Comparison of ENCODE assay signal across 8 cellular contexts in the genomic region with DNA sequence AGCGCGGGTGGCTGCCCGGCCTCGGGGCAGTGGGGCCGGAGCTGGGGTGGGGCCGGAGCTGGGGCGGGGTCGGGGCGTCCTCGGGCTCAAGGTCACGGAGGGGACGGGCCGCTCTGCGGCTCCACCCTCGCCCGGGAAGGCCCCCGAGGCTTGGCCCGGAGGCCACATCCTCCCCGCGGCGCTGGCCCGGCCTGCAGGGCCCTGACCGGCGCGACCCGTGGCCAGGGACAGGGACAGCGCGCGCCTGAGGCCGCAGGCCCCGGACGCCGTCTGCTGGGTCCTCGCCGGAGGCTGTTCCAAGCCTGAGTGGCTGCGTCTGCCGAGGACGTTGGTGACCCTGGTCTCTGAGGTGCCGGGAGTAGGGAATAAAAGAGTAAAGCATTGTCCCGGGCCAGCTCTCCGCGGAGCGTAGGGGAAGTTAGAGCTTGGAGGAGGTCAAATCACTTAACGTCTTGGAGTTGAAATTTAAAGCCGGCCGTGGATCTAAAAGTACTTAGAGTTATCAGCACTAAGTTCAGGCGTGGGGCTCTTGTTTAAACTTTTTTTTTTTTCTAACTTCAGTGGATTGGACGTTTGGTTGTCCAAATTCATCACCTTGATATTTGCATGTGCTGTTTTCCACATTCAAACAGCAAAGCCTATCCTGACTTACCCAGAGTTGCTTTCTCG.
DNase-seq lines count a peak whose midpoint lies in the region; ATAC-seq lines count a peak whose summit lies in the region.

No MANE protein-coding gene starts in this region.

- DNase-seq in NCI-H2196 (lab: John Stamatoyannopoulos, UW; ENCODE audit: unreplicated experiment) (peak; percentile 68), NCI-H2196 treated with DMSO at 0.1 percent for 48 hours (lab: John Stamatoyannopoulos, UW; ENCODE audit: unreplicated experiment) (no peak), MV-4-11 (lab: John Stamatoyannopoulos, UW) (peak; percentile 31), medulla oblongata (ENCODE audit: extremely low spot score) (peak; percentile 67)
- DNase-seq in activated CD4-positive, alpha-beta T cell treated with anti-CD3 and anti-CD28 coated beads for 4 hours = peak; percentile 18 to 46
- peak; percentile 24 for DNase-seq in effector CD8-positive, alpha-beta T cell (lab: John Stamatoyannopoulos, UW)
- DNase-seq in stimulated activated CD8-positive, alpha-beta memory T cell treated with anti-CD3 and anti-CD28 coated beads, Interleukin-12 subunit alpha, Interleukin-12 subunit beta, amount 100 ng/mL, for 1 hour (ENCODE audit: low read depth) = peak; percentile 13

- peak; percentile 77 for ATAC-seq in HG02571 (IDR thresholded peaks at IDR 0.05; ENCODE audit: unreplicated experiment)
